Comparison of ENCODE assay signal across 8 cellular contexts in the genomic region with DNA sequence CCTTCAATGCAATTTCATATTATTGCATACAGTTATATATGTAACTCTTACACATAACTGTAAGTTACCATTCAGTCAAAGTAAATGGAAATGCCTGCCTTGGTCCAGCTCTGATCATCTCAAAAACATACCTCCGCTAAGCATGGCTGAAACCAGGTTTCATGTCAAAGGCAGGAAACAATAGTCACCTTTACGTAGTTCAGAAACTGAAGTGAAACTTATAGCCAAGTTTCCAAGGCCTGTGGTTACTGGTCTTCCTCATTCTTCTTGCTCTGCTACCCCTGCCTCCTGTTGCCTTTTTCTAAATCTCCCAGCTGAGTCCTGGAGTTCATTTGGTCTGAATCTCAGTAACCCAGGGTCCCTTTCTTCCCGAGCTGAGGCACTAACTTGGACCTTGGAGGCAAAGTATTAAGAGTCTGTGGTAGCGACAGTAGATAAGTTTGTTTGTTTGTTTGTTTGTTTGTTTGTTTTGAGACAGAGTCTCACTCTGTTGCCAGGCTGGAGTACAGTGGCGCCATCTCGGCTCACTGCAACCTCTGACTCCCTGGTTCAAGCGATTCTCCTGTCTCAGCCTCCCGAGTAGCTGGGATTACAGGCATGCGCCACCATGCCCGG. TPM values are rescaled to one million over a fixed set of nuclear protein-coding genes. Genes with fewer than 3 reads are reported as not detected.
A peak's percentile ranks its signal among the peaks of the same experiment; 100 is the strongest.
DNase-seq lines count a peak whose midpoint lies in the region; ATAC-seq, FAIRE-seq and TF ChIP-seq lines count a peak whose summit lies in the region.

No MANE protein-coding gene starts in this region.

- no peaks in the 10 kb centered on the region for H4K20me1 ChIP-seq in GM12878 (ENCODE audit: control insufficient read depth, insufficient read depth)

- H3K27me3 ChIP-seq in GM12878 (replicated peaks in 1 of 2; ENCODE audit: control insufficient read depth in 2 of 2, insufficient read depth in 2 of 2, low read length in 1 of 2) (no peaks in the 10 kb centered on the region), heart left ventricle (no peaks in the 10 kb centered on the region), WERI-Rb-1 (ENCODE audit: insufficient read depth, low read depth, severe bottlenecking) (no peaks in the 10 kb centered on the region)

- TF ChIP-seq RAD21 in GM12878 (IDR thresholded peaks at IDR 0.05; ENCODE audit: insufficient read depth, low read depth, low read length): no peak

- POLR2A ChIA-PET in GM12878 (lab: Charles Lee): interaction anchor here (0.6 to 3.3 kb wide), 6 partner anchors 14 to 47 kb away, joined by 3 to 29 read pairs (median 6); partner anchors contain the start of genes DAPP1 and LAMTOR3

- TF ChIP-seq POLR2A in GM12878 (IDR thresholded peaks at IDR 0.05; ENCODE audit: low read depth, low read length) (no peak), heart left ventricle (IDR thresholded peaks at IDR 0.05) (no peak)

- H2AFZ ChIP-seq in GM12878 (ENCODE audit: control insufficient read depth, low read depth, low read length): no peak overlapping the region; the same call in 1 of the 2 replicates

- RAD21 ChIA-PET in GM12878 (lab: Charles Lee; ENCODE audit: unreplicated experiment): interaction anchor here (0.8 to 4.0 kb wide), 7 partner anchors 20 to 101 kb away, joined by 3 to 45 read pairs (median 9); partner anchors contain the start of genes DAPP1 and LAMTOR3

- H3K4me1 ChIP-seq in GM12878 (ENCODE audit: control insufficient read depth, insufficient read depth, low read length) (peaks cover 63% of the 10 kb centered on the region), heart left ventricle (peaks cover 0 to 40% (median 0%) of the 10 kb centered on the region in 12 donors)

- peak; percentile 94 to 99 for TF ChIP-seq EP300 in GM12878 (IDR thresholded peaks at IDR 0.05; ENCODE audit: borderline replicate concordance in 1 of 2, control insufficient read depth in 1 of 2, low read depth in 2 of 2, low read length in 2 of 2)

- SMC1A ChIA-PET in GM12878 (lab: Charles Lee; ENCODE audit: uncharacterized antibody, unreplicated experiment): interaction anchor here (0.8 to 5.6 kb wide), 14 partner anchors 9 to 100 kb away, joined by 3 to 68 read pairs (median 10); partner anchors contain the start of genes DAPP1 and DNAJB14

- ATAC-seq in GM18502 (IDR thresholded peaks at IDR 0.05; ENCODE audit: poor library complexity, unreplicated experiment): peak; percentile 67
- ATAC-seq in GM21447 (IDR thresholded peaks at IDR 0.05; ENCODE audit: unreplicated experiment): peak; percentile 65
- ATAC-seq in HG03469 (IDR thresholded peaks at IDR 0.05; ENCODE audit: unreplicated experiment): peak; percentile 64
- peak; percentile 61 for ATAC-seq in GM12878
- ATAC-seq in heart left ventricle: no peak

- 14% methylated on average over 10 of the region's 10 CpGs for WGBS in GM12878 (ENCODE audit: insufficient coverage, insufficient replicate concordance, low lambda C conversion rate, missing lambda C conversion rate)
- 75 to 91% (median 88%) methylated on average over 10 of the region's 10 CpGs for WGBS in heart left ventricle, 4 donors

- in situ Hi-C loops in GM12878 (cut with MboI): loop anchor here (25.0 kb wide), 1 partner anchor 1165 kb away; no protein-coding TSS in a partner anchor

- no peak for TF ChIP-seq CTCF in GM12878 (IDR thresholded peaks at IDR 0.05 in 2 of 3, conservative IDR thresholded peaks at IDR 0.05 in 1 of 3; ENCODE audit: control insufficient read depth in 2 of 3, extremely low read depth in 1 of 3, insufficient read depth in 1 of 3, low read depth in 3 of 3, low read length in 3 of 3)
- TF ChIP-seq CTCF in heart left ventricle (IDR thresholded peaks at IDR 0.05): no peak
- TF ChIP-seq CTCF in WERI-Rb-1 (IDR thresholded peaks at IDR 0.05; ENCODE audit: low read depth, low read length): no peak

- FAIRE-seq in GM12878 (lab: Jason Lieb, UNC): peak; percentile 84

- H3K36me3 ChIP-seq in GM12878 (ENCODE audit: control insufficient read depth in 2 of 2, insufficient read depth in 2 of 2, low read length in 1 of 2): peaks cover 1 to 20% of the 10 kb centered on the region in 2 experiments; a peak in 2 of 4 replicates
- no peaks in the 10 kb centered on the region for H3K36me3 ChIP-seq in heart left ventricle
- H3K36me3 ChIP-seq in WERI-Rb-1: no peaks in the 10 kb centered on the region

- CTCF ChIA-PET in GM12878 (lab: Yijun Ruan, JAX): interaction anchor here (1.0 to 4.9 kb wide), 9 partner anchors 17 to 101 kb away, joined by 3 to 43 read pairs (median 8); partner anchors contain the start of gene DAPP1

- no TSS peak for BruUV-seq in GM12878 (replicated peaks; lab: Mats Ljungman, UMichigan)

- H3K9ac ChIP-seq in GM12878 (ENCODE audit: control insufficient read depth, insufficient read depth, low read length): peak overlapping the region; percentile 42

- intact Hi-C loops in GM12878 (cut with micrococcal nuclease; ENCODE audit: unreplicated experiment) (no loop called here), heart left ventricle (cut with DNase I) (no loop called here)

- DNase-seq in GM12878 (ENCODE audit: low read depth, low spot score) (peak; percentile 87), heart left ventricle (no peak), cerebellum (ENCODE audit: low spot score) (no peak), WERI-Rb-1 (no peak)
- DNase-seq in activated effector memory CD4-positive, alpha-beta T cell treated with anti-CD3 and anti-CD28 coated beads, Interleukin-2, amount 50 U/mL, for 16 hours: no peak

- H3K4me2 ChIP-seq in GM12878 (ENCODE audit: control insufficient read depth, insufficient read depth): peak overlapping the region; percentile 81

- peaks cover 6% of the 10 kb centered on the region for H3K79me2 ChIP-seq in GM12878 (ENCODE audit: control insufficient read depth, insufficient read depth, low read length)

- H3K9me3 ChIP-seq in GM12878 (replicated peaks; ENCODE audit: control insufficient read depth, insufficient read depth, low read length) (no peaks in the 10 kb centered on the region), heart left ventricle (no peaks in the 10 kb centered on the region), WERI-Rb-1 (ENCODE audit: severe bottlenecking) (no peaks in the 10 kb centered on the region)

- H3K4me3 ChIP-seq in GM12878: peak overlapping the region; percentile 48; the same call in 1 of the 2 replicates
- H3K4me3 ChIP-seq in heart left ventricle: no peak overlapping the region
- no peak overlapping the region for H3K4me3 ChIP-seq in WERI-Rb-1 (ENCODE audit: low read depth, low read length)

- H3K27ac ChIP-seq in GM12878 (ENCODE audit: control insufficient read depth, insufficient read depth) (peak overlapping the region; percentile 94), heart left ventricle (peak overlapping the region in 1 of 12 donors; percentile 61), WERI-Rb-1 (no peak overlapping the region)

TF ChIP-seq in GM12878, 131 proteins besides CTCF, POLR2A, EP300 and RAD21 (continues in another document):
- TF ChIP-seq SMAD1 (IDR thresholded peaks at IDR 0.05; ENCODE audit: low read depth, partially characterized antibody) (no peak), ZNF207 (IDR thresholded peaks at IDR 0.05; ENCODE audit: borderline replicate concordance) (no peak), SMARCA5 (IDR thresholded peaks at IDR 0.05) (no peak)

RNA-seq across cellular contexts. Expression of gene DAPP1, which starts 30.8 kb away (rescaled TPM):
- total RNA-seq in GM12878 (2013; cell fraction: nucleolus; rRNA removed): 105 and 113 TPM in 2 replicates
- total RNA-seq in GM12878 (2014; rRNA removed) (64.7 and 82.2 TPM in 2 replicates), GM12878 (2014; rRNA removed; fragmentation: Illumina TruSeq; extraction: Trizol) (82.6 and 84.0 TPM in 2 replicates), GM12878 (2021) (46.4 and 46.5 TPM in 2 replicates), heart left ventricle (1 to 10 TPM in 2 of 9 donors, under 1 TPM in 7; 0.19 to 7.5 (median 0.34) TPM), cerebellum (0.73 TPM)
- 20.0 TPM for polyA plus RNA-seq in GM12878 (2011; ENCODE audit: low read depth)
- polyA plus RNA-seq in GM12878 (2011; rRNA removed) (97.9 and 136 TPM in 2 replicates), GM12878 (2014; fragmentation: Illumina TruSeq; extraction: Trizol) (81.3 and 113 TPM in 2 replicates), GM12878 (2014; fragmentation: Nextera tagmentation; extraction: Ambion mirVana) (100 to 1,000 TPM; 104 to 147 TPM), GM12878 (2014; rRNA removed) (49.3 and 67.2 TPM in 2 replicates), GM12878 (2016; fragmentation: Nextera tagmentation; extraction: Ambion mirVana) (10 to 100 TPM; 58.9 to 66.9 TPM), heart left ventricle (under 1 TPM; 0.23 to 0.30 TPM)
- polyA plus RNA-seq in GM12878 (2011; cell fraction: cytosol; rRNA removed): 51.3 and 63.8 TPM in 2 replicates
- polyA plus RNA-seq in GM12878 (2011; cell fraction: nucleus; rRNA removed): 74.6 and 75.6 TPM in 2 replicates
- 20.5 and 31.0 TPM in 2 replicates for polyA plus RNA-seq in GM12878 (2012)
- 125 and 132 TPM in 2 replicates for polyA minus RNA-seq in GM12878 (2011; rRNA and poly(A)+ RNA removed)
- 32.2 and 35.4 TPM in 2 replicates for polyA minus RNA-seq in GM12878 (2011; cell fraction: cytosol; rRNA and poly(A)+ RNA removed)
- 54.5 and 77.5 TPM in 2 replicates for polyA minus RNA-seq in GM12878 (2011; cell fraction: nucleus; rRNA and poly(A)+ RNA removed)

RNA-seq across cellular contexts. Expression of gene LAMTOR3, which starts 46.8 kb away (rescaled TPM):
- total RNA-seq in GM12878 (2013; cell fraction: nucleolus; rRNA removed): 12.7 and 13.4 TPM in 2 replicates
- total RNA-seq in GM12878 (2014; rRNA removed): 32.0 and 35.6 TPM in 2 replicates
- 40.3 and 40.4 TPM in 2 replicates for total RNA-seq in GM12878 (2014; rRNA removed; fragmentation: Illumina TruSeq; extraction: Trizol)
- 30.1 and 31.7 TPM in 2 replicates for total RNA-seq in GM12878 (2021)
- polyA plus RNA-seq in GM12878 (2011; ENCODE audit: low read depth): 22.2 TPM
- polyA plus RNA-seq in GM12878 (2011; rRNA removed): 82.2 and 113 TPM in 2 replicates
- 20.3 and 30.6 TPM in 2 replicates for polyA plus RNA-seq in GM12878 (2011; cell fraction: cytosol; rRNA removed)
- 17.6 and 19.3 TPM in 2 replicates for polyA plus RNA-seq in GM12878 (2011; cell fraction: nucleus; rRNA removed)
- 25.8 and 34.1 TPM in 2 replicates for polyA plus RNA-seq in GM12878 (2012)
- polyA plus RNA-seq in GM12878 (2014; fragmentation: Illumina TruSeq; extraction: Trizol): 58.8 and 74.5 TPM in 2 replicates
- 100 to 1,000 TPM in 1 of 2 experiments, 10 to 100 TPM in 1; 88.7 to 120 TPM for polyA plus RNA-seq in GM12878 (2014; fragmentation: Nextera tagmentation; extraction: Ambion mirVana)
- polyA plus RNA-seq in GM12878 (2014; rRNA removed): 31.9 and 39.7 TPM in 2 replicates
- 10 to 100 TPM; 72.3 to 72.8 TPM for polyA plus RNA-seq in GM12878 (2016; fragmentation: Nextera tagmentation; extraction: Ambion mirVana)
- polyA minus RNA-seq in GM12878 (2011; rRNA and poly(A)+ RNA removed): 12.5 and 22.5 TPM in 2 replicates
- polyA minus RNA-seq in GM12878 (2011; cell fraction: cytosol; rRNA and poly(A)+ RNA removed): 5.2 and 6.1 TPM in 2 replicates
- polyA minus RNA-seq in GM12878 (2011; cell fraction: nucleus; rRNA and poly(A)+ RNA removed): 5.0 and 7.1 TPM in 2 replicates
- 10 to 100 TPM; 26.6 to 40.0 (median 32.9) TPM for total RNA-seq in heart left ventricle
- 10 to 100 TPM; 34.1 to 36.7 TPM for polyA plus RNA-seq in heart left ventricle
- total RNA-seq in cerebellum: 56.4 TPM

Comparison
In these comparisons a context has a peak if more than half of its experiments do, and no peak if none do; other contexts are left out.
1. ATAC-seq: peak in GM18502 (single experiment), GM21447 (single experiment), HG03469 (single experiment) and GM12878 (single experiment); none in heart left ventricle (0 of 4).
2. RNA of gene DAPP1, which starts 30.8 kb away (total RNA-seq): 46.4 to 113 TPM in GM12878; 0.73 TPM in cerebellum (single experiment) and 0.19 to 7.5 TPM in heart left ventricle; every median in the first group is over 4 times any median in the second.